In genomic region chr3:184652465-184652864, GRCh38 we compare ENCODE assay signal across 18 cellular contexts. TPM values are rescaled to one million over a fixed set of nuclear protein-coding genes. Genes with fewer than 3 reads are reported as not detected.
DNase-seq lines count a peak whose midpoint lies in the region; ATAC-seq and TF ChIP-seq lines count a peak whose summit lies in the region.
"Had no signal": no experiment of that assay in that cellular context is flagged by ENCODE, and none has a peak within 500 bp of the region (broad histone marks: within the 10 kb centered on the region; RNA-seq: fewer than 3 reads in every experiment).

No MANE protein-coding gene starts in this region.

- peak; percentile 17 for DNase-seq in CD1c-positive myeloid dendritic cell (ENCODE audit: extremely low spot score)
- peak; percentile 23 for DNase-seq in MV-4-11 (lab: John Stamatoyannopoulos, UW)
- DNase-seq in chondrocyte (ENCODE audit: low spot score) = no peak
- no peak for DNase-seq in GM23248
- no peak for DNase-seq in natural killer cell treated with Interleukin-12 subunit alpha and Interleukin-12 subunit beta and Interleukin-15 and Interleukin-18, amount 100 ng/mL, for 72 hours (ENCODE audit: low spot score)
- DNase-seq: activated CD4-positive, alpha-beta T cell treated with anti-CD3 and anti-CD28 coated beads for 4 hours; activated naive CD4-positive, alpha-beta T cell treated with anti-CD3 and anti-CD28 coated beads, Interleukin-2, amount 50 U/mL, for 16 hours; central memory CD4-positive, alpha-beta T cell; immature natural killer cell; NCI-H1436; NCI-H446; SJCRH30; stimulated activated naive B cell treated with anti-CD40 and anti-IgM and Interleukin-4, amounts not matched to agents 10 μg/mL and 1 μg/mL and 100 μg/mL, for 72 hours; T-helper 9 cell had no signal

- no peaks in the 10 kb centered on the region for H4K20me1 ChIP-seq in GM23248 (ENCODE audit: insufficient read depth)

- H2AFZ ChIP-seq in GM23248 = no peak overlapping the region

- H3K27ac Mint-ChIP-seq in chondrocyte (ENCODE audit: unreplicated experiment) = peak overlapping the region; percentile 11
- H3K27ac Mint-ChIP-seq in natural killer cell treated with Interleukin-12 subunit alpha and Interleukin-12 subunit beta and Interleukin-15 and Interleukin-18, amount 100 ng/mL, for 72 hours = no peak overlapping the region
- H3K27ac Mint-ChIP-seq: immature natural killer cell; stimulated activated naive B cell treated with anti-CD40 and anti-IgM and Interleukin-4, amounts not matched to agents 10 μg/mL and 1 μg/mL and 100 μg/mL, for 72 hours had no signal

- ATAC-seq in natural killer cell treated with Interleukin-12 subunit alpha and Interleukin-12 subunit beta and Interleukin-15 and Interleukin-18, amount 100 ng/mL, for 72 hours = no peak
- ATAC-seq in HG03045 (IDR thresholded peaks at IDR 0.05; ENCODE audit: unreplicated experiment) (no peak), HG03108 (IDR thresholded peaks at IDR 0.05; ENCODE audit: unreplicated experiment) (no peak)
- ATAC-seq: gastroesophageal sphincter; stimulated activated naive B cell treated with anti-CD40 and anti-IgM and Interleukin-4, amounts not matched to agents 10 μg/mL and 1 μg/mL and 100 μg/mL, for 72 hours had no signal

- H3K27me3 Mint-ChIP-seq in chondrocyte (ENCODE audit: low read depth) = no peaks in the 10 kb centered on the region
- peaks cover 6 to 7% of the 10 kb centered on the region in 2 donors for H3K27me3 Mint-ChIP-seq in natural killer cell treated with Interleukin-12 subunit alpha and Interleukin-12 subunit beta and Interleukin-15 and Interleukin-18, amount 100 ng/mL, for 72 hours

- no peak overlapping the region for H3K4me3 Mint-ChIP-seq in chondrocyte (ENCODE audit: unreplicated experiment)
- no peak overlapping the region for H3K4me3 Mint-ChIP-seq in natural killer cell treated with Interleukin-12 subunit alpha and Interleukin-12 subunit beta and Interleukin-15 and Interleukin-18, amount 100 ng/mL, for 72 hours
- H3K4me3 Mint-ChIP-seq: immature natural killer cell; stimulated activated naive B cell treated with anti-CD40 and anti-IgM and Interleukin-4, amounts not matched to agents 10 μg/mL and 1 μg/mL and 100 μg/mL, for 72 hours had no signal

- in situ Hi-C loops in GM23248 (cut with MboI) = no loop called here

- H3K4me2 ChIP-seq in GM23248 (ENCODE audit: unreplicated experiment) = no peak overlapping the region

- H3K36me3 ChIP-seq in mucosa of stomach (ENCODE audit: control insufficient read depth, insufficient read depth, low read length) (no peaks in the 10 kb centered on the region), GM23248 (ENCODE audit: low read depth) (no peaks in the 10 kb centered on the region)
- H3K36me3 ChIP-seq: gastroesophageal sphincter, SJCRH30 had no signal

- H3K4me1 Mint-ChIP-seq in chondrocyte (ENCODE audit: low read depth) = peaks cover 23% of the 10 kb centered on the region
- H3K4me1 Mint-ChIP-seq in natural killer cell treated with Interleukin-12 subunit alpha and Interleukin-12 subunit beta and Interleukin-15 and Interleukin-18, amount 100 ng/mL, for 72 hours (ENCODE audit: low read depth in 2 of 2) = no peaks in the 10 kb centered on the region
- H3K4me1 Mint-ChIP-seq: immature natural killer cell had no signal

- H3F3A ChIP-seq in GM23248 (ENCODE audit: insufficient read depth) = no peaks in the 10 kb centered on the region

- peaks cover 1% of the 10 kb centered on the region for H3K36me3 Mint-ChIP-seq in chondrocyte (ENCODE audit: low read depth)
- H3K36me3 Mint-ChIP-seq in natural killer cell treated with Interleukin-12 subunit alpha and Interleukin-12 subunit beta and Interleukin-15 and Interleukin-18, amount 100 ng/mL, for 72 hours = no peaks in the 10 kb centered on the region
- H3K36me3 Mint-ChIP-seq: immature natural killer cell had no signal

- TF ChIP-seq CTCF in chondrocyte (IDR thresholded peaks at IDR 0.05) = no peak

- H3K4me1 ChIP-seq in mucosa of stomach (ENCODE audit: control insufficient read depth, insufficient read depth, low read length) (peaks cover 16% of the 10 kb centered on the region), GM23248 (ENCODE audit: insufficient read depth) (no peaks in the 10 kb centered on the region)
- H3K4me1 ChIP-seq: gastroesophageal sphincter had no signal

- no peak overlapping the region for H3K27ac ChIP-seq in GM23248
- H3K27ac ChIP-seq: gastroesophageal sphincter, SJCRH30 had no signal

- no peaks in the 10 kb centered on the region for H3K9me3 ChIP-seq in mucosa of stomach (ENCODE audit: control insufficient read depth, low read length)
- no peaks in the 10 kb centered on the region for H3K9me3 ChIP-seq in GM23248 (ENCODE audit: low read depth)
- H3K9me3 ChIP-seq: SJCRH30 had no signal

- H3K4me3 ChIP-seq in mucosa of stomach (ENCODE audit: low read length) = no peak overlapping the region
- H3K4me3 ChIP-seq in GM23248 = no peak overlapping the region
- H3K4me3 ChIP-seq: gastroesophageal sphincter, SJCRH30 had no signal

- H3K9ac ChIP-seq in mucosa of stomach (ENCODE audit: low read length) (peak overlapping the region; percentile 35), GM23248 (no peak overlapping the region)

- H3K79me2 ChIP-seq in GM23248 (ENCODE audit: insufficient read depth) = no peaks in the 10 kb centered on the region

- H3K9me2 ChIP-seq in GM23248 (ENCODE audit: insufficient read depth) = no peaks in the 10 kb centered on the region

- 79 to 80% methylated on average over 6 of the region's 6 CpGs for WGBS in GM23248 (ENCODE audit: low coverage in 1 of 2, low lambda C conversion rate in 2 of 2, missing lambda C conversion rate in 2 of 2), 2 experiments

- H3K9me3 Mint-ChIP-seq in chondrocyte (ENCODE audit: low read depth) = peaks cover 6% of the 10 kb centered on the region
- no peaks in the 10 kb centered on the region for H3K9me3 Mint-ChIP-seq in natural killer cell treated with Interleukin-12 subunit alpha and Interleukin-12 subunit beta and Interleukin-15 and Interleukin-18, amount 100 ng/mL, for 72 hours
- H3K9me3 Mint-ChIP-seq: immature natural killer cell had no signal

- H3K27me3 ChIP-seq in mucosa of stomach (ENCODE audit: control insufficient read depth, insufficient read depth, low read length) = no peaks in the 10 kb centered on the region
- no peaks in the 10 kb centered on the region for H3K27me3 ChIP-seq in GM23248 (replicated peaks; ENCODE audit: insufficient read depth)
- H3K27me3 ChIP-seq: gastroesophageal sphincter, SJCRH30 had no signal

RNA-seq across cellular contexts. Expression of gene MAGEF1, which starts 59.4 kb away (rescaled TPM):
- total RNA-seq in chondrocyte = 35.0 to 37.8 TPM (median 36.1 TPM) in 3 replicates
- 25.0 and 38.9 TPM in 2 replicates for total RNA-seq in GM23248 (2014; rRNA removed; shearing (Covaris generic))
- 38.7 and 39.0 TPM in 2 replicates for polyA plus RNA-seq in GM23248 (2016; fragmentation: Nextera tagmentation; extraction: Ambion mirVana)
- total RNA-seq in natural killer cell treated with Interleukin-12 subunit alpha and Interleukin-12 subunit beta and Interleukin-15 and Interleukin-18, amount 100 ng/mL, for 72 hours = 1 to 10 TPM; 7.4 to 7.8 TPM

Comparison
In these comparisons a context has a peak if more than half of its experiments do, and no peak if none do; other contexts are left out.
1. DNase-seq: peak in CD1c-positive myeloid dendritic cell (single experiment) and MV-4-11 (single experiment); none in chondrocyte (single experiment), GM23248 (single experiment) and natural killer cell treated with Interleukin-12 subunit alpha and Interleukin-12 subunit beta and Interleukin-15 and Interleukin-18, amount 100 ng/mL, for 72 hours (single experiment).